ENCODE assay signal across 13 cellular contexts in genomic region chr11:93528252-93528651, GRCh38. TPM values are rescaled to one million over a fixed set of nuclear protein-coding genes. Genes with fewer than 3 reads are reported as not detected.
DNase-seq lines count a peak whose midpoint lies in the region; ATAC-seq and TF ChIP-seq lines count a peak whose summit lies in the region.
"Had no signal": no experiment of that assay in that cellular context is flagged by ENCODE, and none has a peak within 500 bp of the region (broad histone marks: within the 10 kb centered on the region; RNA-seq: fewer than 3 reads in every experiment).

No MANE protein-coding gene starts in this region.

- H3K4me1 ChIP-seq in liver (ENCODE audit: control insufficient read depth in 4 of 4, insufficient read depth in 4 of 4, low read length in 3 of 4) (peaks cover 19 to 87% (median 66%) of the 10 kb centered on the region in 4 donors), right lobe of liver (peaks cover 0 to 73% (median 32%) of the 10 kb centered on the region in 4 donors), cardiac muscle cell (ENCODE audit: low read depth) (peaks cover 75% of the 10 kb centered on the region)

- WGBS in liver: 77% methylated on average over 4 of the region's 4 CpGs
- 77% methylated on average over 2 of the region's 4 CpGs for WGBS in right lobe of liver (ENCODE audit: insufficient coverage, low coverage, low lambda C conversion rate, missing lambda C conversion rate)

- H3K27ac ChIP-seq in liver (ENCODE audit: low read depth in 1 of 2, low read length in 2 of 2): peak overlapping the region; percentile 83 to 87
- peak overlapping the region in 1 of 3 donors; percentile 69 for H3K27ac ChIP-seq in right lobe of liver
- H3K27ac ChIP-seq in cardiac muscle cell: peak overlapping the region; percentile 96
- H3K27ac ChIP-seq: SK-N-MC had no signal

- no peak for TF ChIP-seq CTCF in liver (IDR thresholded peaks at IDR 0.05; ENCODE audit: low read depth, low read length, missing input control)
- TF ChIP-seq CTCF in right lobe of liver (IDR thresholded peaks at IDR 0.05): no peak
- no peak for TF ChIP-seq CTCF in cardiac muscle cell (IDR thresholded peaks at IDR 0.05; ENCODE audit: low read depth, low read length)
- no peak for TF ChIP-seq CTCF in glutamatergic neuron (IDR thresholded peaks at IDR 0.05; ENCODE audit: partially characterized antibody, unreplicated experiment)

- H3K27me3 ChIP-seq in liver (ENCODE audit: control insufficient read depth in 4 of 4, insufficient read depth in 4 of 4, low read length in 3 of 4) (no peaks in the 10 kb centered on the region), right lobe of liver (no peaks in the 10 kb centered on the region), cardiac muscle cell (no peaks in the 10 kb centered on the region)
- H3K27me3 ChIP-seq: transverse colon had no signal

- no peak for TF ChIP-seq RAD21 in liver (IDR thresholded peaks at IDR 0.05)

- intact Hi-C loops in right lobe of liver (cut with DNase I): no loop called here
- intact Hi-C loops in sciatic nerve (cut with DNase I): no loop called here

- TF ChIP-seq POLR2A in right lobe of liver (IDR thresholded peaks at IDR 0.05): no peak

- H3K36me3 ChIP-seq in liver (ENCODE audit: control insufficient read depth in 4 of 4, insufficient read depth in 3 of 4, low read depth in 1 of 4, low read length in 3 of 4): no peaks in the 10 kb centered on the region
- no peaks in the 10 kb centered on the region for H3K36me3 ChIP-seq in right lobe of liver
- no peaks in the 10 kb centered on the region for H3K36me3 ChIP-seq in cardiac muscle cell
- H3K36me3 ChIP-seq: transverse colon had no signal

- no peak overlapping the region for H3K4me3 ChIP-seq in liver (ENCODE audit: low read depth in 1 of 3, low read length in 3 of 3)
- no peak overlapping the region for H3K4me3 ChIP-seq in right lobe of liver
- H3K4me3 ChIP-seq in cardiac muscle cell: no peak overlapping the region
- H3K4me3 ChIP-seq: SK-N-MC, transverse colon had no signal

- no peaks in the 10 kb centered on the region for H3K9me3 ChIP-seq in liver (ENCODE audit: control insufficient read depth in 4 of 4, low read length in 3 of 4)
- H3K9me3 ChIP-seq in right lobe of liver: no peaks in the 10 kb centered on the region
- H3K9me3 ChIP-seq in cardiac muscle cell (ENCODE audit: low read depth): no peaks in the 10 kb centered on the region
- H3K9me3 ChIP-seq: transverse colon had no signal

- no peak for DNase-seq in right lobe of liver
- DNase-seq in cardiac muscle cell (ENCODE audit: low read depth in 1 of 2, low spot score in 1 of 2): no peak
- no peak for DNase-seq in sciatic nerve (ENCODE audit: low spot score)
- no peak for DNase-seq in HK-2 (ENCODE audit: unreplicated experiment)
- no peak for DNase-seq in glutamatergic neuron
- no peak for DNase-seq in D341Med (ENCODE audit: low spot score)
- DNase-seq: activated B cell treated with CpG ODN at 0.5 μM for 24 hours; islet precursor cell; naive thymus-derived CD8-positive, alpha-beta T cell; transverse colon had no signal

- H3K27ac Mint-ChIP-seq in glutamatergic neuron (ENCODE audit: unreplicated experiment): no peak overlapping the region
- H3K27ac Mint-ChIP-seq: activated B cell treated with CpG ODN at 0.5 μM for 24 hours had no signal

- ATAC-seq in right lobe of liver (no peak), sciatic nerve (peak; percentile 82), esophagus mucosa (no peak)
- ATAC-seq: naive thymus-derived CD8-positive, alpha-beta T cell had no signal

- peaks cover 43% of the 10 kb centered on the region for H3K4me1 Mint-ChIP-seq in glutamatergic neuron (ENCODE audit: low read depth, unreplicated experiment)

- peaks cover 6% of the 10 kb centered on the region for H3K9me3 Mint-ChIP-seq in glutamatergic neuron (ENCODE audit: unreplicated experiment)
- H3K9me3 Mint-ChIP-seq: activated B cell treated with CpG ODN at 0.5 μM for 24 hours; naive thymus-derived CD8-positive, alpha-beta T cell had no signal

- H3K27me3 Mint-ChIP-seq in glutamatergic neuron (ENCODE audit: unreplicated experiment): peaks cover 5% of the 10 kb centered on the region
- H3K27me3 Mint-ChIP-seq: activated B cell treated with CpG ODN at 0.5 μM for 24 hours; naive thymus-derived CD8-positive, alpha-beta T cell had no signal

- no peak overlapping the region for H3K9ac ChIP-seq in liver (ENCODE audit: low read depth in 1 of 2, low read length in 2 of 2)

- H3K36me3 Mint-ChIP-seq in glutamatergic neuron (ENCODE audit: unreplicated experiment): no peaks in the 10 kb centered on the region
- H3K36me3 Mint-ChIP-seq: naive thymus-derived CD8-positive, alpha-beta T cell had no signal

- H3K4me3 Mint-ChIP-seq in glutamatergic neuron (ENCODE audit: unreplicated experiment): no peak overlapping the region
- H3K4me3 Mint-ChIP-seq: activated B cell treated with CpG ODN at 0.5 μM for 24 hours; naive thymus-derived CD8-positive, alpha-beta T cell had no signal

TF ChIP-seq in liver, 16 proteins besides CTCF, POLR2A, EP300 and RAD21:
- TF ChIP-seq ATF3 (IDR thresholded peaks at IDR 0.05): no peak
- TF ChIP-seq MAX (IDR thresholded peaks at IDR 0.05): no peak
- no peak for TF ChIP-seq HNF4A (conservative IDR thresholded peaks at IDR 0.05)
- TF ChIP-seq TAF1 (conservative IDR thresholded peaks at IDR 0.05): no peak
- TF ChIP-seq YY1 (IDR thresholded peaks at IDR 0.05): no peak
- no peak for TF ChIP-seq FOXA2 (IDR thresholded peaks at IDR 0.05)
- TF ChIP-seq JUND (IDR thresholded peaks at IDR 0.05): no peak
- no peak for TF ChIP-seq EGR1 (IDR thresholded peaks at IDR 0.05; ENCODE audit: low read depth in 2 of 2)
- TF ChIP-seq REST (IDR thresholded peaks at IDR 0.05): no peak
- TF ChIP-seq FOXA1 (IDR thresholded peaks at IDR 0.05): no peak
- TF ChIP-seq SP1 (IDR thresholded peaks at IDR 0.05): no peak
- TF ChIP-seq NR2F2 (IDR thresholded peaks at IDR 0.05): no peak
- no peak for TF ChIP-seq HNF4G (IDR thresholded peaks at IDR 0.05)
- TF ChIP-seq RXRA (IDR thresholded peaks at IDR 0.05): no peak
- no peak for TF ChIP-seq GABPA (IDR thresholded peaks at IDR 0.05 in 1 of 2, conservative IDR thresholded peaks at IDR 0.05 in 1 of 2)
- TF ChIP-seq ZBTB33 (IDR thresholded peaks at IDR 0.05): no peak

RNA-seq across cellular contexts. Expression of gene SMCO4, which starts 14.9 kb away (rescaled TPM):
- total RNA-seq in liver: 10 to 100 TPM; 21.2 to 36.4 TPM
- 10 to 100 TPM; 59.4 to 98.8 TPM for polyA plus RNA-seq in liver
- total RNA-seq in right lobe of liver: 100 to 1,000 TPM in 1 of 6 experiments, 10 to 100 TPM in 5; 43.5 to 106 (median 51.8) TPM
- total RNA-seq in cardiac muscle cell: 62.9 and 72.9 TPM in 2 replicates
- 85.4 and 101 TPM in 2 replicates for polyA plus RNA-seq in cardiac muscle cell
- total RNA-seq in sciatic nerve: 12.3 TPM
- total RNA-seq in esophagus mucosa: 11.1 TPM
- 3.0 TPM for total RNA-seq in glutamatergic neuron (ENCODE audit: unreplicated experiment)
